Comparison of ENCODE assay signal across 7 cellular contexts in the genomic region with DNA sequence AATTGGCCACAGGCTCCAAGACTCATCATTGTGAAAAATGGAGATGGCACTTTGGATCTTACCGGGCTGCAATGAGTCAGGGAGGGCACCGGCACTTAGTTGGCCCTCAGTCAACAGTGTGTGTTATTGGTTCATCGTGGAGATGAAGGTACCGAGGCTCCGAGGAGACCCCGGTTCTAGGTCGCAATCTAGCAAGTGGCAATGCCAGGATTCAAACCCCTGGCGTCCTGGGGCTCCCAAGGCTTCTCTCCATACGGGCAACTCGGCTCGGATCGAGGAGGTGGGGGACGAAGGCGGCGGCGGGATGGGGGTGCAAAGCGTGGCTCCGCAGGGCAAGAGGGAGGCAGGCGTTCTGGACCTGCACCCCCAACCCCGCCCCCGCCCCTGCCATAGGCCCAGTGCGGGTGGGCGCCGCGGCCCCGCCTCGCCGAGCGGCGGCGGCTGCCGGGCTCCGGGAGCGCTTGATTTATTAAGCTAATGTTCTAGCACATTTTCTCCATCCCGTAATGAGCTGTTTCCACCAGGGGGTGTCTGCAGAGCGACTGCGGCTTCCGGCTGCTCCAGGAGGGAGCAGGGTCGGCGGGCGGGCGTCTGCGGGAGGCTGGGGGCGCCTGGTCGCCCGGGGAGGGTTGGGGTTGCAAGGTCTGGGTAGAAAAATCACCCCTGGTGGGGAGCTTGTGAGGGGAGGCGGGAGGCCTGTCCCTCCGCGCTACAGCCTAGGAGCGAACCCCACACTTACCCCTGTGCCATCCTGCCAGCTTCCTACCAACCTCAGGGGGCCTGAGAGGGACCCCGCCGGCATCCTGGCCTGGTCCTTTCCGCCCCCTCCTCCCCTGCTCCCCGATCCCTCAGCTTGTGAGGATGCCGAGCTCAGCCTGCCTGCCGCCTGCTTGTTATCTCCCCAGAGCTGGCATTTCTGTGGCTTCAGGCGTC. TPM values are rescaled to one million over a fixed set of nuclear protein-coding genes. Genes with fewer than 3 reads are reported as not detected.
DNase-seq lines count a peak whose midpoint lies in the region; ATAC-seq and TF ChIP-seq lines count a peak whose summit lies in the region.

No MANE protein-coding gene starts in this region.

- H3K4me3 ChIP-seq in NB4 (ENCODE audit: low read depth, low read length) (peak overlapping the region; percentile 16), parathyroid adenoma (ENCODE audit: low read depth, low read length) (no peak overlapping the region)

- no peaks in the 10 kb centered on the region for H3K27me3 ChIP-seq in parathyroid adenoma (ENCODE audit: control insufficient read depth, insufficient read depth, low read length)

- no peak overlapping the region for H3K9ac ChIP-seq in parathyroid adenoma

- no peaks in the 10 kb centered on the region for H3K36me3 ChIP-seq in parathyroid adenoma (ENCODE audit: control insufficient read depth, insufficient read depth, low read length)

- H3K9me3 Mint-ChIP-seq in activated T-helper 2 cell treated with anti-CD3 and anti-CD28 coated beads, Interferon-gamma antibody, Interleukin-2, Interleukin-4, amounts not matched to agents 10 μg/mL and 5 μg/mL and 100 μg/mL, durations not matched to agents 14 hours and 24 hours and 36 hours: no peaks in the 10 kb centered on the region

- H3K4me1 ChIP-seq in parathyroid adenoma: no peaks in the 10 kb centered on the region

- peaks cover 7% of the 10 kb centered on the region for H3K4me1 Mint-ChIP-seq in activated T-helper 2 cell treated with anti-CD3 and anti-CD28 coated beads, Interferon-gamma antibody, Interleukin-2, Interleukin-4, amounts not matched to agents 10 μg/mL and 5 μg/mL and 100 μg/mL, durations not matched to agents 14 hours and 24 hours and 36 hours (ENCODE audit: low read depth)

- no peaks in the 10 kb centered on the region for H3K36me3 Mint-ChIP-seq in activated T-helper 2 cell treated with anti-CD3 and anti-CD28 coated beads, Interferon-gamma antibody, Interleukin-2, Interleukin-4, amounts not matched to agents 10 μg/mL and 5 μg/mL and 100 μg/mL, durations not matched to agents 14 hours and 24 hours and 36 hours (ENCODE audit: low read depth)

- peak; percentile 78 for ATAC-seq in Right ventricle myocardium superior (ENCODE audit: poor library complexity)

- peaks cover 52% of the 10 kb centered on the region for H3K27me3 Mint-ChIP-seq in activated T-helper 2 cell treated with anti-CD3 and anti-CD28 coated beads, Interferon-gamma antibody, Interleukin-2, Interleukin-4, amounts not matched to agents 10 μg/mL and 5 μg/mL and 100 μg/mL, durations not matched to agents 14 hours and 24 hours and 36 hours (ENCODE audit: low read depth)

- no peak for TF ChIP-seq POLR2A in NB4 (IDR thresholded peaks at IDR 0.05; ENCODE audit: extremely low read depth, insufficient read length)

- no peaks in the 10 kb centered on the region for H3K79me2 ChIP-seq in parathyroid adenoma

- TF ChIP-seq CTCF in NB4 (IDR thresholded peaks at IDR 0.05; ENCODE audit: low read depth, low read length): peak; percentile 17
- TF ChIP-seq CTCF in parathyroid adenoma (IDR thresholded peaks at IDR 0.05): peak; percentile 21

- DNase-seq in ELF-1 (ENCODE audit: low read depth, low spot score): peak; percentile 53
- peak; percentile 67 for DNase-seq in NB4 (ENCODE audit: low read depth)
- DNase-seq in activated T-helper 2 cell treated with anti-CD3 and anti-CD28 coated beads, Interferon-gamma antibody, Interleukin-2, Interleukin-4, amounts not matched to agents 10 μg/mL and 5 μg/mL and 100 μg/mL, durations not matched to agents 14 hours and 24 hours and 36 hours (ENCODE audit: low spot score): peak; percentile 23
- DNase-seq in Right ventricle myocardium superior: no peak
- DNase-seq in OCI-M2 (lab: John Stamatoyannopoulos, UW; ENCODE audit: unreplicated experiment): no peak
- DNase-seq in A172 (ENCODE audit: low spot score): no peak

- H3K4me3 Mint-ChIP-seq in activated T-helper 2 cell treated with anti-CD3 and anti-CD28 coated beads, Interferon-gamma antibody, Interleukin-2, Interleukin-4, amounts not matched to agents 10 μg/mL and 5 μg/mL and 100 μg/mL, durations not matched to agents 14 hours and 24 hours and 36 hours (ENCODE audit: low read depth): peak overlapping the region; percentile 53

- peak overlapping the region; percentile 11 for H3K4me2 ChIP-seq in parathyroid adenoma (ENCODE audit: low read length)

- peak overlapping the region; percentile 64 for H2AFZ ChIP-seq in parathyroid adenoma

- no peak overlapping the region for H3K27ac Mint-ChIP-seq in activated T-helper 2 cell treated with anti-CD3 and anti-CD28 coated beads, Interferon-gamma antibody, Interleukin-2, Interleukin-4, amounts not matched to agents 10 μg/mL and 5 μg/mL and 100 μg/mL, durations not matched to agents 14 hours and 24 hours and 36 hours

- intact Hi-C loops in activated T-helper 2 cell treated with anti-CD3 and anti-CD28 coated beads, Interferon-gamma antibody, Interleukin-2, Interleukin-4, amounts not matched to agents 10 μg/mL and 5 μg/mL and 100 μg/mL, durations not matched to agents 14 hours and 24 hours and 36 hours (cut with micrococcal nuclease): no loop called here
- intact Hi-C loops in Right ventricle myocardium superior (cut with DNase I): loop anchor here (10.0 kb wide), 1 partner anchor 315 kb away; no protein-coding TSS in a partner anchor

- no peaks in the 10 kb centered on the region for H3K9me3 ChIP-seq in parathyroid adenoma (ENCODE audit: control insufficient read depth, low read length)

- H3K27ac ChIP-seq in parathyroid adenoma: no peak overlapping the region

RNA-seq across cellular contexts. Expression of a gene that starts 48.7 kb away (rescaled TPM):
- total RNA-seq in activated T-helper 2 cell treated with anti-CD3 and anti-CD28 coated beads, Interferon-gamma antibody, Interleukin-2, Interleukin-4, amounts not matched to agents 10 μg/mL and 5 μg/mL and 100 μg/mL, durations not matched to agents 14 hours and 24 hours and 36 hours: 1.8 and 2.3 TPM in 2 replicates
- 38.5 TPM for total RNA-seq in Right ventricle myocardium superior
- 3.0 and 4.7 TPM in 2 replicates for total RNA-seq in A172 (2014; rRNA removed; shearing (Covaris generic))

Comparison
In these comparisons a context has a peak if more than half of its experiments do, and no peak if none do; other contexts are left out.
1. DNase-seq: peak in ELF-1 (single experiment), NB4 (single experiment) and activated T-helper 2 cell treated with anti-CD3 and anti-CD28 coated beads, Interferon-gamma antibody, Interleukin-2, Interleukin-4, amounts not matched to agents 10 μg/mL and 5 μg/mL and 100 μg/mL, durations not matched to agents 14 hours and 24 hours and 36 hours (single experiment); none in Right ventricle myocardium superior (single experiment), OCI-M2 (single experiment) and A172 (single experiment).